In the genomic region with DNA sequence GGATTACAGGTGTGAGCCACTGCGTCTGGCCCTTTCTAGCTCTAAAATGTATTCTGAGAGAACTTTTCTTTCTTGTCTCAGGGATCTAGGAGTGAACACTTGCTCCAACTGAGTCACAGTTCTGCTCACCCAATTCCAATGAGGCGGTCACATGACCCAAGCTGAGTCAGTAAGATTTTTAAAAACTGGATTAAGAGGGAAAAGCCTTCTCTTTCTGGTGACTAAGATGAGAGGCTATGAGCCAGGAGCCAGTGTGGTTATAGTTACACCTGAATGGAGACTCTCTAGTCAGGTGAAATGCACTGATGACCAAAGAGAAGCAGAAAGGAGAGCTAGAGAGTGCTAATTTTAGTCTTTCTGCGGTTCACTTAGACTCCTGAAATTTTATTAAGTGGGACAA, we compare ENCODE assay signal across 23 cellular contexts. TPM values are rescaled to one million over a fixed set of nuclear protein-coding genes. Genes with fewer than 3 reads are reported as not detected.
A peak's percentile ranks its signal among the peaks of the same experiment; 100 is the strongest.
DNase-seq lines count a peak whose midpoint lies in the region; ATAC-seq and TF ChIP-seq lines count a peak whose summit lies in the region.
"Had no signal": no experiment of that assay in that cellular context is flagged by ENCODE, and none has a peak within 500 bp of the region (broad histone marks: within the 10 kb centered on the region; RNA-seq: fewer than 3 reads in every experiment).

No MANE protein-coding gene starts in this region.

- TF ChIP-seq CTCF in PC-3 (conservative IDR thresholded peaks at IDR 0.05; ENCODE audit: low read depth, low read length) (no peak), epithelial cell of esophagus (IDR thresholded peaks at IDR 0.05; ENCODE audit: insufficient read depth, low read depth, low read length, missing control alignments) (no peak)

- no peak overlapping the region for H3K4me2 ChIP-seq in PC-3 (ENCODE audit: low read length)

- no peaks in the 10 kb centered on the region for H3K36me3 ChIP-seq in PC-3 (ENCODE audit: low read depth, low read length)

- no peak overlapping the region for H3K4me3 ChIP-seq in PC-3 (ENCODE audit: low read length)
- no peak overlapping the region for H3K4me3 ChIP-seq in epithelial cell of esophagus (ENCODE audit: low read length)
- H3K4me3 ChIP-seq: SK-N-MC had no signal

- ATAC-seq in PC-3, result no peak
- ATAC-seq: Panc1 had no signal

- no peaks in the 10 kb centered on the region for H3K9me3 ChIP-seq in PC-3 (ENCODE audit: low read length)

- CTCF ChIA-PET in PC-3 (lab: Charles Lee), result interaction anchor here (0.6 kb wide), 1 partner anchor 40 kb away, joined by 5 read pairs; no protein-coding TSS in a partner anchor

- H3K27ac ChIP-seq in PC-3 (ENCODE audit: low read length), result no peak overlapping the region
- H3K27ac ChIP-seq: SK-N-MC had no signal

- in situ Hi-C loops in Caki2 (cut with HindIII; ENCODE audit: low pct_unique_long_range_greater_than_20kb, low sequenced_read_pairs), result no loop called here

- no peaks in the 10 kb centered on the region for H4K20me1 ChIP-seq in PC-3 (ENCODE audit: low read length)

- H3K27me3 ChIP-seq in PC-3 (ENCODE audit: low read length), result no peaks in the 10 kb centered on the region

- no peak overlapping the region for H2AFZ ChIP-seq in PC-3 (ENCODE audit: low read length)

- no peak overlapping the region for H3K9ac ChIP-seq in PC-3 (ENCODE audit: low read length)

- no peaks in the 10 kb centered on the region for H3F3A ChIP-seq in PC-3 (ENCODE audit: low read length, unreplicated experiment)

- BruUV-seq in PC-3 (replicated peaks; lab: Mats Ljungman, UMichigan), result no TSS peak

- no peaks in the 10 kb centered on the region for H3K79me2 ChIP-seq in PC-3 (ENCODE audit: low read length)

- intact Hi-C loops in PC-3 (cut with micrococcal nuclease), result no loop called here

- no peaks in the 10 kb centered on the region for H3K4me1 ChIP-seq in PC-3 (ENCODE audit: insufficient read depth, low read length)

- peak; percentile 10 for DNase-seq in Caki2 (ENCODE audit: low read depth)
- DNase-seq in PC-3, result peak; percentile 38
- DNase-seq in epithelial cell of esophagus (ENCODE audit: low read depth), result peak; percentile 68
- DNase-seq in kidney glomerular epithelial cell (lab: John Stamatoyannopoulos, UW), result peak; percentile 8
- DNase-seq in DMS114 treated with DMSO at 0.1 percent for 48 hours (lab: John Stamatoyannopoulos, UW; ENCODE audit: unreplicated experiment), result no peak
- DNase-seq in NCI-H146 treated with DMSO at 0.1 percent for 48 hours (lab: John Stamatoyannopoulos, UW; ENCODE audit: unreplicated experiment), result no peak
- no peak for DNase-seq in NCI-H69 (lab: John Stamatoyannopoulos, UW)
- DNase-seq in EL, result no peak
- DNase-seq: 8988T, ACHN, DMS53, HCEC 1CT, Karpas-422, MV-4-11, NCI-H1105 treated with DMSO at 0.1 percent for 48 hours, NCI-H146, NCI-H2029 treated with DMSO at 0.1 percent for 48 hours, NCI-H446 treated with DMSO at 0.1 percent for 48 hours, NCI-H526, SIG-M5 had no signal

- H3K9me2 ChIP-seq in PC-3 (replicated peaks; ENCODE audit: low read length), result no peaks in the 10 kb centered on the region

- POLR2A ChIA-PET in PC-3 (lab: Charles Lee; ENCODE audit: unreplicated experiment), result interaction anchor here (0.5 kb wide), 1 partner anchor 22 kb away, joined by 3 read pairs; no protein-coding TSS in a partner anchor

RNA-seq across cellular contexts. Expression of a gene that starts 9.5 kb away (rescaled TPM):
- total RNA-seq in Caki2 (2014; rRNA removed; shearing (Covaris generic); ENCODE audit: low replicate concordance), result 18.2 and 18.7 TPM in 2 replicates
- 21.0 and 21.6 TPM in 2 replicates for total RNA-seq in PC-3 (2014; rRNA removed)

RNA-seq across cellular contexts. Expression of a gene that starts 56.6 kb away (rescaled TPM):
- total RNA-seq in Caki2 (2014; rRNA removed; shearing (Covaris generic); ENCODE audit: low replicate concordance), result not detected in 2 replicates
- total RNA-seq in PC-3 (2014; rRNA removed), result not detected in 2 replicates
- total RNA-seq: H1 had no signal

Comparison
In these comparisons a context has a peak if more than half of its experiments do, and no peak if none do; other contexts are left out.
1. DNase-seq: peak in Caki2 (single experiment), PC-3 (single experiment), epithelial cell of esophagus (single experiment) and kidney glomerular epithelial cell (single experiment); none in DMS114 treated with DMSO at 0.1 percent for 48 hours (single experiment), NCI-H146 treated with DMSO at 0.1 percent for 48 hours (single experiment), NCI-H69 (single experiment) and EL (single experiment).